In genomic region chr5:145775893-145776444, GRCh38 we compare ENCODE assay signal across 1 cellular context.
TF ChIP-seq lines count a peak whose summit lies in the region.

No MANE protein-coding gene starts in this region.

TF ChIP-seq in K562, 482 proteins besides CTCF, POLR2A, EP300 and RAD21 (continued from another document):
- no peak for TF ChIP-seq HDAC2 (IDR thresholded peaks at IDR 0.05)
- no peak for TF ChIP-seq MTA2 (IDR thresholded peaks at IDR 0.05; ENCODE audit: low read depth)
- TF ChIP-seq POLR2B (IDR thresholded peaks at IDR 0.05; ENCODE audit: low read depth, partially characterized antibody): no peak
- TF ChIP-seq ATF3 (IDR thresholded peaks at IDR 0.05): peak; percentile 49
- TF ChIP-seq ATF3 (CRISPR knock-in tag; conservative IDR thresholded peaks at IDR 0.05): no peak
- no peak for TF ChIP-seq ZC3H11A (IDR thresholded peaks at IDR 0.05; ENCODE audit: low read depth, low read length)
- no peak for TF ChIP-seq CHD1 (IDR thresholded peaks at IDR 0.05; ENCODE audit: low read length)
- no peak for TF ChIP-seq HMG20A (CRISPR knock-in tag; conservative IDR thresholded peaks at IDR 0.05)
- no peak for TF ChIP-seq FUS (optimal IDR thresholded peaks at IDR 0.05; ENCODE audit: low read depth, low read length)
- TF ChIP-seq ZNF583 (CRISPR knock-in tag; IDR thresholded peaks at IDR 0.05): no peak
- TF ChIP-seq MAFF (IDR thresholded peaks at IDR 0.05; ENCODE audit: low read length): no peak
- no peak for TF ChIP-seq ZNF780A (CRISPR knock-in tag; IDR thresholded peaks at IDR 0.05)
- no peak for TF ChIP-seq ERF (CRISPR knock-in tag; IDR thresholded peaks at IDR 0.05)
- no peak for TF ChIP-seq ZNF324 (CRISPR knock-in tag; IDR thresholded peaks at IDR 0.05)
- no peak for TF ChIP-seq MAZ (CRISPR knock-in tag; conservative IDR thresholded peaks at IDR 0.05 in 1 of 2, IDR thresholded peaks at IDR 0.05 in 1 of 2)
- TF ChIP-seq, protein P1, sequence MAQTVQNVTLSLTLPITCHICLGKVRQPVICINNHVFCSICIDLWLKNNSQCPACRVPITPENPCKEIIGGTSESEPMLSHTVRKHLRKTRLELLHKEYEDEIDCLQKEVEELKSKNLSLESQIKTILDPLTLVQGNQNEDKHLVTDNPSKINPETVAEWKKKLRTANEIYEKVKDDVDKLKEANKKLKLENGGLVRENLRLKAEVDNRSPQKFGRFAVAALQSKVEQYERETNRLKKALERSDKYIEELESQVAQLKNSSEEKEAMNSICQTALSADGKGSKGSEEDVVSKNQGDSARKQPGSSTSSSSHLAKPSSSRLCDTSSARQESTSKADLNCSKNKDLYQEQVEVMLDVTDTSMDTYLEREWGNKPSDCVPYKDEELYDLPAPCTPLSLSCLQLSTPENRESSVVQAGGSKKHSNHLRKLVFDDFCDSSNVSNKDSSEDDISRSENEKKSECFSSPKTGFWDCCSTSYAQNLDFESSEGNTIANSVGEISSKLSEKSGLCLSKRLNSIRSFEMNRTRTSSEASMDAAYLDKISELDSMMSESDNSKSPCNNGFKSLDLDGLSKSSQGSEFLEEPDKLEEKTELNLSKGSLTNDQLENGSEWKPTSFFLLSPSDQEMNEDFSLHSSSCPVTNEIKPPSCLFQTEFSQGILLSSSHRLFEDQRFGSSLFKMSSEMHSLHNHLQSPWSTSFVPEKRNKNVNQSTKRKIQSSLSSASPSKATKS (CRISPR knock-in tag; IDR thresholded peaks at IDR 0.05): no peak
- TF ChIP-seq BRF2 (IDR thresholded peaks at IDR 0.05; ENCODE audit: borderline replicate concordance, insufficient read depth, insufficient read length): no peak
- TF ChIP-seq XRCC5 (IDR thresholded peaks at IDR 0.05; ENCODE audit: low read depth, low read length): no peak
- peak; percentile 57 for TF ChIP-seq FOSL1 (tag; conservative IDR thresholded peaks at IDR 0.05)
- no peak for TF ChIP-seq XRCC3 (IDR thresholded peaks at IDR 0.05)
- no peak for TF ChIP-seq ZNF445 (CRISPR knock-in tag; IDR thresholded peaks at IDR 0.05; ENCODE audit: low read depth)
- TF ChIP-seq ZNF507 (tag; conservative IDR thresholded peaks at IDR 0.05): no peak
- TF ChIP-seq, protein P2, sequence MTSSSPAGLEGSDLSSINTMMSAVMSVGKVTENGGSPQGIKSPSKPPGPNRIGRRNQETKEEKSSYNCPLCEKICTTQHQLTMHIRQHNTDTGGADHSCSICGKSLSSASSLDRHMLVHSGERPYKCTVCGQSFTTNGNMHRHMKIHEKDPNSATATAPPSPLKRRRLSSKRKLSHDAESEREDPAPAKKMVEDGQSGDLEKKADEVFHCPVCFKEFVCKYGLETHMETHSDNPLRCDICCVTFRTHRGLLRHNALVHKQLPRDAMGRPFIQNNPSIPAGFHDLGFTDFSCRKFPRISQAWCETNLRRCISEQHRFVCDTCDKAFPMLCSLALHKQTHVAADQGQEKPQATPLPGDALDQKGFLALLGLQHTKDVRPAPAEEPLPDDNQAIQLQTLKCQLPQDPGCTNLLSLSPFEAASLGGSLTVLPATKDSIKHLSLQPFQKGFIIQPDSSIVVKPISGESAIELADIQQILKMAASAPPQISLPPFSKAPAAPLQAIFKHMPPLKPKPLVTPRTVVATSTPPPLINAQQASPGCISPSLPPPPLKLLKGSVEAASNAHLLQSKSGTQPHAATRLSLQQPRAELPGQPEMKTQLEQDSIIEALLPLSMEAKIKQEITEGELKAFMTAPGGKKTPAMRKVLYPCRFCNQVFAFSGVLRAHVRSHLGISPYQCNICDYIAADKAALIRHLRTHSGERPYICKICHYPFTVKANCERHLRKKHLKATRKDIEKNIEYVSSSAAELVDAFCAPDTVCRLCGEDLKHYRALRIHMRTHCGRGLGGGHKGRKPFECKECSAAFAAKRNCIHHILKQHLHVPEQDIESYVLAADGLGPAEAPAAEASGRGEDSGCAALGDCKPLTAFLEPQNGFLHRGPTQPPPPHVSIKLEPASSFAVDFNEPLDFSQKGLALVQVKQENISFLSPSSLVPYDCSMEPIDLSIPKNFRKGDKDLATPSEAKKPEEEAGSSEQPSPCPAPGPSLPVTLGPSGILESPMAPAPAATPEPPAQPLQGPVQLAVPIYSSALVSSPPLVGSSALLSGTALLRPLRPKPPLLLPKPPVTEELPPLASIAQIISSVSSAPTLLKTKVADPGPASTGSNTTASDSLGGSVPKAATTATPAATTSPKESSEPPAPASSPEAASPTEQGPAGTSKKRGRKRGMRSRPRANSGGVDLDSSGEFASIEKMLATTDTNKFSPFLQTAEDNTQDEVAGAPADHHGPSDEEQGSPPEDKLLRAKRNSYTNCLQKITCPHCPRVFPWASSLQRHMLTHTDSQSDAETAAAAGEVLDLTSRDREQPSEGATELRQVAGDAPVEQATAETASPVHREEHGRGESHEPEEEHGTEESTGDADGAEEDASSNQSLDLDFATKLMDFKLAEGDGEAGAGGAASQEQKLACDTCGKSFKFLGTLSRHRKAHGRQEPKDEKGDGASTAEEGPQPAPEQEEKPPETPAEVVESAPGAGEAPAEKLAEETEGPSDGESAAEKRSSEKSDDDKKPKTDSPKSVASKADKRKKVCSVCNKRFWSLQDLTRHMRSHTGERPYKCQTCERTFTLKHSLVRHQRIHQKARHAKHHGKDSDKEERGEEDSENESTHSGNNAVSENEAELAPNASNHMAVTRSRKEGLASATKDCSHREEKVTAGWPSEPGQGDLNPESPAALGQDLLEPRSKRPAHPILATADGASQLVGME (CRISPR knock-in tag; IDR thresholded peaks at IDR 0.05): no peak
- TF ChIP-seq FOXJ3 (CRISPR knock-in tag; IDR thresholded peaks at IDR 0.05): no peak
- TF ChIP-seq, protein P3, sequence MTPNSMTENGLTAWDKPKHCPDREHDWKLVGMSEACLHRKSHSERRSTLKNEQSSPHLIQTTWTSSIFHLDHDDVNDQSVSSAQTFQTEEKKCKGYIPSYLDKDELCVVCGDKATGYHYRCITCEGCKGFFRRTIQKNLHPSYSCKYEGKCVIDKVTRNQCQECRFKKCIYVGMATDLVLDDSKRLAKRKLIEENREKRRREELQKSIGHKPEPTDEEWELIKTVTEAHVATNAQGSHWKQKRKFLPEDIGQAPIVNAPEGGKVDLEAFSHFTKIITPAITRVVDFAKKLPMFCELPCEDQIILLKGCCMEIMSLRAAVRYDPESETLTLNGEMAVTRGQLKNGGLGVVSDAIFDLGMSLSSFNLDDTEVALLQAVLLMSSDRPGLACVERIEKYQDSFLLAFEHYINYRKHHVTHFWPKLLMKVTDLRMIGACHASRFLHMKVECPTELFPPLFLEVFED (CRISPR knock-in tag; conservative IDR thresholded peaks at IDR 0.05): no peak
- TF ChIP-seq NCOR1 (IDR thresholded peaks at IDR 0.05): no peak
- TF ChIP-seq, protein P4, sequence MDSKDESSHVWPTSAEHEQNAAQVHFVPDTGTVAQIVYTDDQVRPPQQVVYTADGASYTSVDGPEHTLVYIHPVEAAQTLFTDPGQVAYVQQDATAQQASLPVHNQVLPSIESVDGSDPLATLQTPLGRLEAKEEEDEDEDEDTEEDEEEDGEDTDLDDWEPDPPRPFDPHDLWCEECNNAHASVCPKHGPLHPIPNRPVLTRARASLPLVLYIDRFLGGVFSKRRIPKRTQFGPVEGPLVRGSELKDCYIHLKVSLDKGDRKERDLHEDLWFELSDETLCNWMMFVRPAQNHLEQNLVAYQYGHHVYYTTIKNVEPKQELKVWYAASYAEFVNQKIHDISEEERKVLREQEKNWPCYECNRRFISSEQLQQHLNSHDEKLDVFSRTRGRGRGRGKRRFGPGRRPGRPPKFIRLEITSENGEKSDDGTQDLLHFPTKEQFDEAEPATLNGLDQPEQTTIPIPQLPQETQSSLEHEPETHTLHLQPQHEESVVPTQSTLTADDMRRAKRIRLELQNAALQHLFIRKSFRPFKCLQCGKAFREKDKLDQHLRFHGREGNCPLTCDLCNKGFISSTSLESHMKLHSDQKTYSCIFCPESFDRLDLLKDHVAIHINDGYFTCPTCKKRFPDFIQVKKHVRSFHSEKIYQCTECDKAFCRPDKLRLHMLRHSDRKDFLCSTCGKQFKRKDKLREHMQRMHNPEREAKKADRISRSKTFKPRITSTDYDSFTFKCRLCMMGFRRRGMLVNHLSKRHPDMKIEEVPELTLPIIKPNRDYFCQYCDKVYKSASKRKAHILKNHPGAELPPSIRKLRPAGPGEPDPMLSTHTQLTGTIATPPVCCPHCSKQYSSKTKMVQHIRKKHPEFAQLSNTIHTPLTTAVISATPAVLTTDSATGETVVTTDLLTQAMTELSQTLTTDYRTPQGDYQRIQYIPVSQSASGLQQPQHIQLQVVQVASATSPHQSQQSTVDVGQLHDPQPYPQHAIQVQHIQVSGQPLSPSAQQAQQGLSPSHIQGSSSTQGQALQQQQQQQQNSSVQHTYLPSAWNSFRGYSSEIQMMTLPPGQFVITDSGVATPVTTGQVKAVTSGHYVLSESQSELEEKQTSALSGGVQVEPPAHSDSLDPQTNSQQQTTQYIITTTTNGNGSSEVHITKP (IDR thresholded peaks at IDR 0.05; ENCODE audit: partially characterized antibody): no peak
- TF ChIP-seq, protein P5, sequence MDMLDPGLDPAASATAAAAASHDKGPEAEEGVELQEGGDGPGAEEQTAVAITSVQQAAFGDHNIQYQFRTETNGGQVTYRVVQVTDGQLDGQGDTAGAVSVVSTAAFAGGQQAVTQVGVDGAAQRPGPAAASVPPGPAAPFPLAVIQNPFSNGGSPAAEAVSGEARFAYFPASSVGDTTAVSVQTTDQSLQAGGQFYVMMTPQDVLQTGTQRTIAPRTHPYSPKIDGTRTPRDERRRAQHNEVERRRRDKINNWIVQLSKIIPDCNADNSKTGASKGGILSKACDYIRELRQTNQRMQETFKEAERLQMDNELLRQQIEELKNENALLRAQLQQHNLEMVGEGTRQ (CRISPR knock-in tag; IDR thresholded peaks at IDR 0.05): no peak
- TF ChIP-seq CEBPG (CRISPR knock-in tag; IDR thresholded peaks at IDR 0.05): no peak
- peak in 1 of 2 experiments; percentile 73; a peak in 2 of 4 replicates for TF ChIP-seq CEBPG (tag; conservative IDR thresholded peaks at IDR 0.05 in 1 of 2, IDR thresholded peaks at IDR 0.05 in 1 of 2)
- no peak for TF ChIP-seq UBTF (IDR thresholded peaks at IDR 0.05; ENCODE audit: borderline replicate concordance in 1 of 2, low read depth in 2 of 2, low read length in 2 of 2)
- TF ChIP-seq, protein P6, sequence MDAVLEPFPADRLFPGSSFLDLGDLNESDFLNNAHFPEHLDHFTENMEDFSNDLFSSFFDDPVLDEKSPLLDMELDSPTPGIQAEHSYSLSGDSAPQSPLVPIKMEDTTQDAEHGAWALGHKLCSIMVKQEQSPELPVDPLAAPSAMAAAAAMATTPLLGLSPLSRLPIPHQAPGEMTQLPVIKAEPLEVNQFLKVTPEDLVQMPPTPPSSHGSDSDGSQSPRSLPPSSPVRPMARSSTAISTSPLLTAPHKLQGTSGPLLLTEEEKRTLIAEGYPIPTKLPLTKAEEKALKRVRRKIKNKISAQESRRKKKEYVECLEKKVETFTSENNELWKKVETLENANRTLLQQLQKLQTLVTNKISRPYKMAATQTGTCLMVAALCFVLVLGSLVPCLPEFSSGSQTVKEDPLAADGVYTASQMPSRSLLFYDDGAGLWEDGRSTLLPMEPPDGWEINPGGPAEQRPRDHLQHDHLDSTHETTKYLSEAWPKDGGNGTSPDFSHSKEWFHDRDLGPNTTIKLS (IDR thresholded peaks at IDR 0.05; ENCODE audit: borderline replicate concordance, low read depth): no peak
TF ChIP-seq in K562: peak in this region for 4.
